ENCODE assay signal across 15 cellular contexts in genomic region chr22:48926663-48927062, GRCh38.
"Had no signal": no experiment of that assay in that cellular context is flagged by ENCODE, and none has a peak within 500 bp of the region (broad histone marks: within the 10 kb centered on the region; RNA-seq: fewer than 3 reads in every experiment).

No MANE protein-coding gene starts in this region.

- DNase-seq: activated B cell treated with CpG ODN at 0.5 μM for 24 hours; activated CD4-positive, alpha-beta T cell treated with anti-CD3 and anti-CD28 coated beads, Interleukin-2, amount 10 ng/mL, durations not matched to agents 24 days and 14 days; activated T-cell treated with anti-CD3 and anti-CD28 coated beads, Interleukin-2, amount 50 U/mL, for 1 hour; gastrocnemius medialis; heart left ventricle; midbrain; psoas muscle; right lobe of liver; upper lobe of left lung had no signal

- H3K9me3 ChIP-seq: adrenal gland, gastrocnemius medialis, heart left ventricle, psoas muscle, right lobe of liver, upper lobe of left lung had no signal

- H3K4me1 ChIP-seq: adrenal gland, gastrocnemius medialis, heart left ventricle, psoas muscle, right lobe of liver, upper lobe of left lung had no signal

- H3K4me3 Mint-ChIP-seq: activated B cell treated with CpG ODN at 0.5 μM for 24 hours; activated CD4-positive, alpha-beta T cell treated with anti-CD3 and anti-CD28 coated beads, Interleukin-2, amount 10 ng/mL, durations not matched to agents 24 days and 14 days; activated naive CD4-positive, alpha-beta T cell treated with anti-CD3 and anti-CD28 coated beads, Interleukin-2, amount 50 U/mL, for 24 hours; stimulated activated naive CD8-positive, alpha-beta T cell treated with anti-CD3 and anti-CD28 coated beads, Interleukin-15, Interleukin-2, amounts not matched to agents 100 ng/mL and 50 ng/mL, for 24 hours; T-helper 2 cell treated with Interferon-gamma antibody and Interleukin-4, amounts not matched to agents 5 μg/mL and 100 μg/mL, for 36 hours had no signal

- H3K27ac Mint-ChIP-seq: activated B cell treated with CpG ODN at 0.5 μM for 24 hours; activated CD4-positive, alpha-beta T cell treated with anti-CD3 and anti-CD28 coated beads, Interleukin-2, amount 10 ng/mL, durations not matched to agents 24 days and 14 days; activated naive CD4-positive, alpha-beta T cell treated with anti-CD3 and anti-CD28 coated beads, Interleukin-2, amount 50 U/mL, for 24 hours; stimulated activated naive CD8-positive, alpha-beta T cell treated with anti-CD3 and anti-CD28 coated beads, Interleukin-15, Interleukin-2, amounts not matched to agents 100 ng/mL and 50 ng/mL, for 24 hours; T-helper 2 cell treated with Interferon-gamma antibody and Interleukin-4, amounts not matched to agents 5 μg/mL and 100 μg/mL, for 36 hours had no signal

- H3K27me3 ChIP-seq: adrenal gland, gastrocnemius medialis, right lobe of liver, upper lobe of left lung had no signal

- H3K4me3 ChIP-seq: adrenal gland, gastrocnemius medialis, heart left ventricle, lung, psoas muscle, right lobe of liver, upper lobe of left lung had no signal

- H3K4me1 Mint-ChIP-seq: activated B cell treated with CpG ODN at 0.5 μM for 24 hours; activated CD4-positive, alpha-beta T cell treated with anti-CD3 and anti-CD28 coated beads, Interleukin-2, amount 10 ng/mL, durations not matched to agents 24 days and 14 days; activated naive CD4-positive, alpha-beta T cell treated with anti-CD3 and anti-CD28 coated beads, Interleukin-2, amount 50 U/mL, for 24 hours had no signal

- H3K27me3 Mint-ChIP-seq: activated B cell treated with CpG ODN at 0.5 μM for 24 hours; activated CD4-positive, alpha-beta T cell treated with anti-CD3 and anti-CD28 coated beads, Interleukin-2, amount 10 ng/mL, durations not matched to agents 24 days and 14 days had no signal

- H3K9me3 Mint-ChIP-seq: activated B cell treated with CpG ODN at 0.5 μM for 24 hours; activated CD4-positive, alpha-beta T cell treated with anti-CD3 and anti-CD28 coated beads, Interleukin-2, amount 10 ng/mL, durations not matched to agents 24 days and 14 days; activated naive CD4-positive, alpha-beta T cell treated with anti-CD3 and anti-CD28 coated beads, Interleukin-2, amount 50 U/mL, for 24 hours; stimulated activated naive CD8-positive, alpha-beta T cell treated with anti-CD3 and anti-CD28 coated beads, Interleukin-15, Interleukin-2, amounts not matched to agents 100 ng/mL and 50 ng/mL, for 24 hours; T-helper 2 cell treated with Interferon-gamma antibody and Interleukin-4, amounts not matched to agents 5 μg/mL and 100 μg/mL, for 36 hours had no signal

- H3K27ac ChIP-seq: adrenal gland, epithelial cell of prostate, gastrocnemius medialis, heart left ventricle, psoas muscle, right lobe of liver, upper lobe of left lung had no signal

- H3K36me3 Mint-ChIP-seq: activated naive CD4-positive, alpha-beta T cell treated with anti-CD3 and anti-CD28 coated beads, Interleukin-2, amount 50 U/mL, for 24 hours had no signal

- H3K36me3 ChIP-seq: adrenal gland, gastrocnemius medialis, heart left ventricle, right lobe of liver, upper lobe of left lung had no signal
